7 cellular contexts compared by ENCODE assay signal in genomic region chr17:70916469-70916868, GRCh38.
"Had no signal": no experiment of that assay in that cellular context is flagged by ENCODE, and none has a peak within 500 bp of the region (broad histone marks: within the 10 kb centered on the region; RNA-seq: fewer than 3 reads in every experiment).

No MANE protein-coding gene starts in this region.

- H3K36me3 ChIP-seq: HAP-1 had no signal

- H3K27ac ChIP-seq: GM23248 had no signal

- H3K4me3 ChIP-seq: GM23248, HAP-1 had no signal

- DNase-seq: GM23248, GOT3, H7, HFFc6, KBM-7 had no signal

- ATAC-seq: HCT116 had no signal

- H3K4me1 ChIP-seq: HAP-1 had no signal

- H3K9me3 ChIP-seq: HAP-1 had no signal
